ENCODE assay signal across 1 cellular context in the genomic region with DNA sequence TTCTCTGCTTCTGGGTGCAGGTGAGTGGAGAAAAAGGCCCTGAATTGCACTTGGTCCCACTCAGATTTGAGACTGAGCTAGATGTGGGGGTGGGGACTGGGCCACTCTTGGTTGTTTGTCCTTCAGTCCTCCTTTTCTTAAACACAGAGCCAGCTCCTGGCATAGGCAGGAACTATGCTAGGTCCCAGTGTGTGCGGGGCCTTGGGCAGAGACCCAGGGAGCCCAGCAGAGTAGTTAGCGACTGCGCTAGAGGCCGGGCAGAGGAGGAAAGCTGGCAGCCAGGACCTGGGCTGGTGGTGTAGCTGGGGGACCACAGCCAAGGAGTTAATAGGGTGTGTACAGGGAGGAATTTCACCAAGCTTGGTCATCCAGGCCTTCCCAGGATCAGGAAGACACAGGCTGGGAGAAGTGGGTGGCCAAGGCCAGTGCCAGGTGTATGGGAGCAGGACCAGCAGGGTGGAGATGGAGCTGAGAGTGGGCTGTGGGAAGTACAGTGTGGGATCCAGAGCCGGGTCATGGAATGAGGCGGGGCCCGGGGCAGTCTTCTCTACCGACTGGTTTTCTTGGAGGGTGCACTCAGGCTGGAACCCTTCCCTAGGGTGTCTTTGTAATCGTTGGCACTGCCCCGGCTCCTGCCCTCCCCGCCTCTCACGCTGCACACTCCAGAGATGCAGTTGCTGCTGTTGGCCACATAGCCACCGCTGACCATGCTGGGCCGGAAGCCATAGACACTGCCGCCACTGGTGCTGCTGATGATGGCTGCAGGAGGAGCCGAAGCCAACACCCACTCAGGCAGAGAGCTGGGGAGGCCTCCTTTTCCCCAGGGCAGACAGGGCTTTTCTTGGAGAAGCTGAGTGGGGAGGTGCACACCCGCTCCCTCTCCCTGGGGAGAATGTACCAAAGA.
TF ChIP-seq lines count a peak whose summit lies in the region.

No MANE protein-coding gene starts in this region.

TF ChIP-seq in A549, 52 proteins besides CTCF, POLR2A, EP300 and RAD21:
- TF ChIP-seq, protein P1, sequence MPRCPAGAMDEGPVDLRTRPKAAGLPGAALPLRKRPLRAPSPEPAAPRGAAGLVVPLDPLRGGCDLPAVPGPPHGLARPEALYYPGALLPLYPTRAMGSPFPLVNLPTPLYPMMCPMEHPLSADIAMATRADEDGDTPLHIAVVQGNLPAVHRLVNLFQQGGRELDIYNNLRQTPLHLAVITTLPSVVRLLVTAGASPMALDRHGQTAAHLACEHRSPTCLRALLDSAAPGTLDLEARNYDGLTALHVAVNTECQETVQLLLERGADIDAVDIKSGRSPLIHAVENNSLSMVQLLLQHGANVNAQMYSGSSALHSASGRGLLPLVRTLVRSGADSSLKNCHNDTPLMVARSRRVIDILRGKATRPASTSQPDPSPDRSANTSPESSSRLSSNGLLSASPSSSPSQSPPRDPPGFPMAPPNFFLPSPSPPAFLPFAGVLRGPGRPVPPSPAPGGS (IDR thresholded peaks at IDR 0.05), result no peak
- TF ChIP-seq FOSB (CRISPR knock-in tag; IDR thresholded peaks at IDR 0.05), result no peak
- TF ChIP-seq, protein P2, sequence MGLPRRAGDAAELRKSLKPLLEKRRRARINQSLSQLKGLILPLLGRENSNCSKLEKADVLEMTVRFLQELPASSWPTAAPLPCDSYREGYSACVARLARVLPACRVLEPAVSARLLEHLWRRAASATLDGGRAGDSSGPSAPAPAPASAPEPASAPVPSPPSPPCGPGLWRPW (IDR thresholded peaks at IDR 0.05), result no peak
- TF ChIP-seq GATA3 (IDR thresholded peaks at IDR 0.05; ENCODE audit: borderline replicate concordance), result no peak
- TF ChIP-seq ZC3H11A (IDR thresholded peaks at IDR 0.05), result no peak
TF ChIP-seq in A549: peak in this region for 0.
